Comparison of ENCODE assay signal across 8 cellular contexts in genomic region chr5:158174918-158175663, GRCh38.
DNase-seq lines count a peak whose midpoint lies in the region; ATAC-seq and TF ChIP-seq lines count a peak whose summit lies in the region.

No MANE protein-coding gene starts in this region.

- intact Hi-C loops in left colon (cut with DNase I, micrococcal nuclease): loop anchor here (2.0 to 10.0 kb wide), 3 partner anchors 520 to 932 kb away; no protein-coding TSS in a partner anchor

- H3K27me3 Mint-ChIP-seq in WTC11 (ENCODE audit: low read depth): no peaks in the 10 kb centered on the region

- POLR2A ChIA-PET in WTC11 (lab: Charles Lee): interaction anchor here (0.9 kb wide), 1 partner anchor 510 kb away, joined by 3 read pairs; no protein-coding TSS in a partner anchor

- no peaks in the 10 kb centered on the region for H3K36me3 Mint-ChIP-seq in WTC11

- TF ChIP-seq CTCF in WTC11 (IDR thresholded peaks at IDR 0.05): peak; percentile 72

- H3K4me3 Mint-ChIP-seq in WTC11: no peak overlapping the region

- peak; percentile 63 for ATAC-seq in GM19395 (IDR thresholded peaks at IDR 0.05; ENCODE audit: unreplicated experiment)
- ATAC-seq in WTC11: peak; percentile 88
- peak; percentile 54 for ATAC-seq in left colon
- no peak for ATAC-seq in GM21528 (IDR thresholded peaks at IDR 0.05; ENCODE audit: low FRiP score, unreplicated experiment)

- no peak overlapping the region for H3K27ac Mint-ChIP-seq in WTC11

- CTCF ChIA-PET in WTC11 (lab: Charles Lee): interaction anchor here (0.6 to 2.6 kb wide), 37 partner anchors 13 to 957 kb away, joined by 3 to 40 read pairs (median 4); no protein-coding TSS in a partner anchor

- H3K9me3 Mint-ChIP-seq in WTC11: no peaks in the 10 kb centered on the region

- DNase-seq in C1 segment of cervical spinal cord (lab: John Stamatoyannopoulos, UW) (peak in 11 of 14 donors; percentile 4 to 50 (median 29)), NCI-H1694 (lab: John Stamatoyannopoulos, UW) (peak; percentile 47), WTC11 (ENCODE audit: low spot score) (peak; percentile 85), cerebellar cortex (ENCODE audit: low spot score) (peak; percentile 74), left colon (peak; percentile 55 to 84)
- peak; percentile 50 for DNase-seq in stimulated activated CD4-positive, alpha-beta T cell treated with anti-CD3 and anti-CD28 coated beads, Interleukin-4, amount 100 ng/mL, for 24 hours

- peaks cover 14% of the 10 kb centered on the region for H3K4me1 Mint-ChIP-seq in WTC11

TF ChIP-seq in WTC11, 78 proteins besides CTCF, POLR2A, EP300 and RAD21:
- no peak for TF ChIP-seq ZNF425 (CRISPR knock-in tag; conservative IDR thresholded peaks at IDR 0.05)
- no peak for TF ChIP-seq ZBTB43 (CRISPR knock-in tag; IDR thresholded peaks at IDR 0.05)
- TF ChIP-seq GABPB1 (CRISPR knock-in tag; IDR thresholded peaks at IDR 0.05): no peak
- TF ChIP-seq ZNF281 (CRISPR knock-in tag; IDR thresholded peaks at IDR 0.05): no peak
- no peak for TF ChIP-seq NFE2L1 (CRISPR knock-in tag; IDR thresholded peaks at IDR 0.05)
- no peak for TF ChIP-seq GRHL2 (CRISPR knock-in tag; IDR thresholded peaks at IDR 0.05; ENCODE audit: insufficient replicate concordance, severe bottlenecking)
- TF ChIP-seq USF1 (CRISPR knock-in tag; IDR thresholded peaks at IDR 0.05): no peak
- no peak for TF ChIP-seq ZNF138 (CRISPR knock-in tag; conservative IDR thresholded peaks at IDR 0.05)
- TF ChIP-seq CDX4 (CRISPR knock-in tag; IDR thresholded peaks at IDR 0.05; ENCODE audit: borderline replicate concordance): no peak
- no peak for TF ChIP-seq ZMAT4 (CRISPR knock-in tag; IDR thresholded peaks at IDR 0.05)
- no peak for TF ChIP-seq TP53 (CRISPR knock-in tag; IDR thresholded peaks at IDR 0.05)
- TF ChIP-seq ATF3 (CRISPR knock-in tag; conservative IDR thresholded peaks at IDR 0.05): no peak
- no peak for TF ChIP-seq PREB (CRISPR knock-in tag; IDR thresholded peaks at IDR 0.05; ENCODE audit: borderline replicate concordance)
- no peak for TF ChIP-seq AR (CRISPR knock-in tag; IDR thresholded peaks at IDR 0.05)

Comparison
In these comparisons a context has a peak if more than half of its experiments do, and no peak if none do; other contexts are left out.
1. DNase-seq: peak in every context shown above with its lines; median percentile 85 in WTC11; 74 in cerebellar cortex; 70 in left colon; 50 in stimulated activated CD4-positive, alpha-beta T cell treated with anti-CD3 and anti-CD28 coated beads, Interleukin-4, amount 100 ng/mL, for 24 hours; 47 in NCI-H1694; 29 in C1 segment of cervical spinal cord.